ENCODE assay signal across 16 cellular contexts in the genomic region with DNA sequence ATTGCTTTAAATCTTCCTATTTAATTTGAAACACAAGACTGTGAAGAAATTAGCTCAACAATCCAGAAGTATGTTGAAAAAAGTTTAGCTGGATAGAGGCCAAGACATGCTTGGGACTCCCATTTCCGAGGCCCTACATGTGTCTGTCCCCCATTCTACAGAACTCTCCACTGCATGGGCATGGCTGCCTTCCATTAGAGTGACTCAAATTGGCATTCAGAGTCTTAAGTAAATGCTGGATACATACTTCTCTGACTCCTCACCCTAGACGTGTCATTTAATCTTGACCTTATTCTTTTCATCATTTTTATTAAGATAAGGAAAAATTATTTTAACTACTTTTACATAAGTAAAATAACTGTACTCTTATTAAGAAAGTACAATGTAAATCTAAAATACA.
"Had no signal": no experiment of that assay in that cellular context is flagged by ENCODE, and none has a peak within 500 bp of the region (broad histone marks: within the 10 kb centered on the region; RNA-seq: fewer than 3 reads in every experiment).

No MANE protein-coding gene starts in this region.

- DNase-seq: activated CD4-positive, alpha-beta memory T cell treated with anti-CD3 and anti-CD28 coated beads, Interleukin-2, amount 10 ng/mL, durations not matched to agents 7 days and 5 days; activated CD4-positive, alpha-beta T cell treated with anti-CD3 and anti-CD28 coated beads for 36 hours; activated gamma-delta T cell; activated naive CD8-positive, alpha-beta T cell treated with anti-CD3 and anti-CD28 coated beads, Interleukin-2, amount 10 ng/mL, durations not matched to agents 7 days and 5 days; activated T-cell treated with anti-CD3 and anti-CD28 coated beads, Interleukin-2, amount 50 U/mL, for 48 hours; aorta; effector memory CD8-positive, alpha-beta T cell; erythroblast; heart right ventricle; stimulated activated CD4-positive, alpha-beta T cell treated with anti-CD3 and anti-CD28 coated beads, Interleukin-2, amount 100 ng/mL, for 24 hours; stimulated activated naive CD4-positive, alpha-beta T cell; trophoblast cell; WERI-Rb-1 had no signal

- H3K27me3 ChIP-seq: heart right ventricle had no signal

- H3K4me3 ChIP-seq: heart right ventricle had no signal

- H3K27ac ChIP-seq: heart right ventricle, WERI-Rb-1 had no signal

- H3K36me3 ChIP-seq: heart right ventricle, WERI-Rb-1 had no signal

- H3K4me1 ChIP-seq: heart right ventricle had no signal

- ATAC-seq: activated CD4-positive, alpha-beta T cell treated with anti-CD3 and anti-CD28 coated beads for 36 hours; effector memory CD8-positive, alpha-beta T cell; heart right ventricle; sciatic nerve had no signal

- FAIRE-seq: frontal cortex, keratinocyte had no signal
